22 cellular contexts compared by ENCODE assay signal in genomic region chr2:42795275-42795674, GRCh38. TPM values are rescaled to one million over a fixed set of nuclear protein-coding genes. Genes with fewer than 3 reads are reported as not detected.
DNase-seq lines count a peak whose midpoint lies in the region; ATAC-seq and TF ChIP-seq lines count a peak whose summit lies in the region.
"Had no signal": no experiment of that assay in that cellular context is flagged by ENCODE, and none has a peak within 500 bp of the region (broad histone marks: within the 10 kb centered on the region; RNA-seq: fewer than 3 reads in every experiment).

No MANE protein-coding gene starts in this region.

- H3K27me3 ChIP-seq in Caco-2 (replicated peaks; ENCODE audit: control insufficient read depth, insufficient read depth, low read length) (no peaks in the 10 kb centered on the region), sigmoid colon (no peaks in the 10 kb centered on the region)
- H3K27me3 ChIP-seq: suprapubic skin had no signal

- peaks cover 41% of the 10 kb centered on the region for H3K4me1 Mint-ChIP-seq in Caco-2 (ENCODE audit: low read depth, unreplicated experiment)

- BruUV-seq in Caco-2 (replicated peaks; lab: Mats Ljungman, UMichigan) = no TSS peak

- H3K27ac Mint-ChIP-seq in Caco-2 (ENCODE audit: unreplicated experiment) = no peak overlapping the region

- no peaks in the 10 kb centered on the region for H3K27me3 Mint-ChIP-seq in Caco-2 (ENCODE audit: insufficient read depth, unreplicated experiment)

- no peaks in the 10 kb centered on the region for H3K9me3 Mint-ChIP-seq in Caco-2 (ENCODE audit: unreplicated experiment)
- H3K9me3 Mint-ChIP-seq: activated naive CD8-positive, alpha-beta T cell treated with anti-CD3 and anti-CD28 coated beads for 36 hours had no signal

- CTCF ChIA-PET in Caco-2 (lab: Charles Lee) = interaction anchor here (2.0 kb wide), 1 partner anchor 132 kb away, joined by 5 read pairs; no protein-coding TSS in a partner anchor

- ATAC-seq in GM21723 (IDR thresholded peaks at IDR 0.05; ENCODE audit: unreplicated experiment) (peak; percentile 22), HG03097 (IDR thresholded peaks at IDR 0.05; ENCODE audit: low FRiP score, unreplicated experiment) (no peak), GM18870 (IDR thresholded peaks at IDR 0.05; ENCODE audit: unreplicated experiment) (no peak)
- ATAC-seq: left lung had no signal

- no peak for DNase-seq in Caco-2
- no peak for DNase-seq in coronary artery (ENCODE audit: low spot score)
- no peak for DNase-seq in sigmoid colon
- DNase-seq in GM10266 (ENCODE audit: extremely low spot score) = no peak
- DNase-seq in EL = no peak
- DNase-seq: activated CD4-positive, alpha-beta T cell treated with anti-CD3 and anti-CD28 coated beads for 1 hour; activated naive CD8-positive, alpha-beta T cell treated with anti-CD3 and anti-CD28 coated beads for 36 hours; CD4-positive, CD25-positive, alpha-beta regulatory T cell; GDM1; HCEC 1CT; left lung; NCI-H1417 treated with DMSO at 0.1 percent for 48 hours; NCI-H524; retina; stimulated activated CD8-positive, alpha-beta memory T cell treated with anti-CD3 and anti-CD28 coated beads, Interleukin-4, amount 100 ng/mL, for 48 hours had no signal

- TF ChIP-seq POLR2A in sigmoid colon (IDR thresholded peaks at IDR 0.05) = no peak

- TF ChIP-seq CTCF in Caco-2 (IDR thresholded peaks at IDR 0.05; ENCODE audit: insufficient read depth in 1 of 2, low read depth in 1 of 2, low read length in 1 of 2, severe bottlenecking in 1 of 2, unreplicated experiment in 1 of 2) = no peak
- TF ChIP-seq CTCF in coronary artery (IDR thresholded peaks at IDR 0.05) = no peak
- no peak for TF ChIP-seq CTCF in sigmoid colon (IDR thresholded peaks at IDR 0.05)
- no peak for TF ChIP-seq CTCF in GM10266 (IDR thresholded peaks at IDR 0.05; ENCODE audit: control insufficient read depth, insufficient read depth, low read depth, missing control alignments)

- H3K36me3 ChIP-seq in Caco-2 (ENCODE audit: control insufficient read depth, insufficient read depth, low read length) (peaks cover 1% of the 10 kb centered on the region; the same call in 1 of the 2 replicates), sigmoid colon (no peaks in the 10 kb centered on the region)
- H3K36me3 ChIP-seq: left lung, suprapubic skin had no signal

- peak overlapping the region; percentile 79 for H3K4me3 Mint-ChIP-seq in Caco-2 (ENCODE audit: unreplicated experiment)
- H3K4me3 Mint-ChIP-seq: activated naive CD8-positive, alpha-beta T cell treated with anti-CD3 and anti-CD28 coated beads for 36 hours; CD4-positive, CD25-positive, alpha-beta regulatory T cell had no signal

- no peaks in the 10 kb centered on the region for H3K9me3 ChIP-seq in Caco-2
- no peaks in the 10 kb centered on the region for H3K9me3 ChIP-seq in sigmoid colon
- H3K9me3 ChIP-seq: left lung, suprapubic skin had no signal

- H3K27ac ChIP-seq in coronary artery (peak overlapping the region; percentile 66 to 70), sigmoid colon (peak overlapping the region in 3 of 4 donors; percentile 13 to 82 (median 45))
- H3K27ac ChIP-seq: left lung, suprapubic skin had no signal

- no peak for TF ChIP-seq EP300 in sigmoid colon (IDR thresholded peaks at IDR 0.05)

- WGBS in sigmoid colon, 2 donors = 83 to 88% methylated on average over 6 of the region's 6 CpGs

- H3K4me3 ChIP-seq in Caco-2 (ENCODE audit: low read depth, low read length) (no peak overlapping the region), coronary artery (no peak overlapping the region), sigmoid colon (no peak overlapping the region)
- H3K4me3 ChIP-seq: left lung, suprapubic skin had no signal

- H3K36me3 Mint-ChIP-seq in Caco-2 (ENCODE audit: insufficient read depth, unreplicated experiment) = peaks cover 38% of the 10 kb centered on the region

- intact Hi-C loops in Caco-2 (cut with micrococcal nuclease; ENCODE audit: unreplicated experiment) (no loop called here), sigmoid colon (cut with DNase I) (loop anchor here (10.0 kb wide), 2 partner anchors 230 to 300 kb away; partner anchors contain the start of genes KCNG3 and MTA3)

- POLR2A ChIA-PET in Caco-2 (lab: Charles Lee) = no interaction called here

- H3K4me1 ChIP-seq in Caco-2 = peaks cover 4% of the 10 kb centered on the region
- H3K4me1 ChIP-seq in sigmoid colon = peaks cover 0 to 26% (median 17%) of the 10 kb centered on the region in 4 donors

RNA-seq across cellular contexts. Expression of gene HAAO, which starts 2.9 kb away (rescaled TPM):
- 44.1 and 47.5 TPM in 2 replicates for total RNA-seq in Caco-2 (2022)
- total RNA-seq in sigmoid colon = 1 to 10 TPM; 2.5 to 5.6 (median 3.5) TPM
- polyA plus RNA-seq in sigmoid colon = 10 to 100 TPM in 2 of 3 donors, 1 to 10 TPM in 1; 8.3 to 37.9 (median 12.6) TPM
- total RNA-seq: CD4-positive, CD25-positive, alpha-beta regulatory T cell; glomerular endothelial cell; M059J had no signal

RNA-seq across cellular contexts. Expression of gene OXER1, which starts 31.3 kb away (rescaled TPM):
- 10.9 and 11.0 TPM in 2 replicates for total RNA-seq in Caco-2 (2022)
- total RNA-seq in sigmoid colon = 1 to 10 TPM in 1 of 4 donors, under 1 TPM in 3; 0.33 to 2.6 (median 0.59) TPM
- polyA plus RNA-seq in sigmoid colon = 1 to 10 TPM in 2 of 3 donors, not detected in 1; 1.8 to 3.0 TPM
- total RNA-seq: CD4-positive, CD25-positive, alpha-beta regulatory T cell; glomerular endothelial cell; M059J had no signal
- polyA plus RNA-seq: fibroblast of lung had no signal
